19 cellular contexts compared by ENCODE assay signal in genomic region chr17:81016575-81016974, GRCh38. TPM values are rescaled to one million over a fixed set of nuclear protein-coding genes. Genes with fewer than 3 reads are reported as not detected.
DNase-seq lines count a peak whose midpoint lies in the region; ATAC-seq and TF ChIP-seq lines count a peak whose summit lies in the region.
"Had no signal": no experiment of that assay in that cellular context is flagged by ENCODE, and none has a peak within 500 bp of the region (broad histone marks: within the 10 kb centered on the region; RNA-seq: fewer than 3 reads in every experiment).

No MANE protein-coding gene starts in this region.

- no peak for ATAC-seq in activated CD8-positive, alpha-beta memory T cell treated with anti-CD3 and anti-CD28 coated beads, Interleukin-2, amount 10 ng/mL, durations not matched to agents 7 days and 5 days
- no peak for ATAC-seq in CD4-positive, CD25-positive, alpha-beta regulatory T cell (ENCODE audit: low read depth in 2 of 2)
- no peak for ATAC-seq in central memory CD8-positive, alpha-beta T cell (replicated peaks; ENCODE audit: extremely low read depth, poor library complexity, severe bottlenecking)
- ATAC-seq: GM23338 had no signal

- H3K36me3 ChIP-seq in CD4-positive, CD25-positive, alpha-beta regulatory T cell (ENCODE audit: control insufficient read depth, insufficient read depth, low read length) = no peaks in the 10 kb centered on the region
- H3K36me3 ChIP-seq: BE2C had no signal

- peaks cover 3 to 4% of the 10 kb centered on the region in 2 experiments for H3K9me3 ChIP-seq in CD4-positive, CD25-positive, alpha-beta regulatory T cell (ENCODE audit: control insufficient read depth in 2 of 2, low read length in 2 of 2)
- H3K9me3 ChIP-seq: BE2C had no signal

- H3K27ac Mint-ChIP-seq in activated CD8-positive, alpha-beta memory T cell treated with anti-CD3 and anti-CD28 coated beads, Interleukin-2, amount 10 ng/mL, durations not matched to agents 7 days and 5 days = peak overlapping the region; percentile 35
- H3K27ac Mint-ChIP-seq in CD4-positive, CD25-positive, alpha-beta regulatory T cell = peak overlapping the region; percentile 62 to 93 (median 86)
- H3K27ac Mint-ChIP-seq in IgD-negative memory B cell (no peak overlapping the region), endothelial cell (ENCODE audit: unreplicated experiment) (no peak overlapping the region)
- H3K27ac Mint-ChIP-seq in central memory CD8-positive, alpha-beta T cell (ENCODE audit: low read depth) = peak overlapping the region; percentile 29
- H3K27ac Mint-ChIP-seq: GM23338 had no signal

- DNase-seq in activated CD8-positive, alpha-beta memory T cell treated with anti-CD3 and anti-CD28 coated beads, Interleukin-2, amount 10 ng/mL, durations not matched to agents 7 days and 5 days = no peak
- no peak for DNase-seq in activated CD8-positive, alpha-beta memory T cell treated with anti-CD3 and anti-CD28 coated beads, Interleukin-2, amount 50 U/mL, for 4 hours
- DNase-seq in CD4-positive, CD25-positive, alpha-beta regulatory T cell = no peak
- no peak for DNase-seq in central memory CD8-positive, alpha-beta T cell (ENCODE audit: low spot score in 2 of 2)
- DNase-seq in NCI-H2196 treated with DMSO at 0.1 percent for 48 hours (lab: John Stamatoyannopoulos, UW; ENCODE audit: unreplicated experiment) = no peak
- DNase-seq in kidney glomerular epithelial cell (lab: John Stamatoyannopoulos, UW) = no peak
- DNase-seq in endothelial cell (ENCODE audit: low spot score) = no peak
- DNase-seq: ACHN, BE2C, EL, KG1, NCI-H1092, NCI-H1694, NCI-H2107, NCI-H69, PC-9 had no signal

- TF ChIP-seq CTCF in endothelial cell (IDR thresholded peaks at IDR 0.05; ENCODE audit: unreplicated experiment) = no peak

- H3K27ac ChIP-seq in CD4-positive, CD25-positive, alpha-beta regulatory T cell (ENCODE audit: insufficient read depth, low read length, poor library complexity, severe bottlenecking) = no peak overlapping the region
- H3K27ac ChIP-seq: HL-60, PC-9 had no signal

- no peak overlapping the region for H3K4me3 Mint-ChIP-seq in activated CD8-positive, alpha-beta memory T cell treated with anti-CD3 and anti-CD28 coated beads, Interleukin-2, amount 10 ng/mL, durations not matched to agents 7 days and 5 days
- H3K4me3 Mint-ChIP-seq in CD4-positive, CD25-positive, alpha-beta regulatory T cell = peak overlapping the region in 3 of 4 donors; percentile 46 to 66 (median 57)
- H3K4me3 Mint-ChIP-seq in IgD-negative memory B cell (peak overlapping the region in 3 of 4 donors; percentile 4 to 39 (median 12)), endothelial cell (ENCODE audit: unreplicated experiment) (no peak overlapping the region)
- no peak overlapping the region for H3K4me3 Mint-ChIP-seq in central memory CD8-positive, alpha-beta T cell
- H3K4me3 Mint-ChIP-seq: GM23338 had no signal

- H3K4me1 Mint-ChIP-seq in activated CD8-positive, alpha-beta memory T cell treated with anti-CD3 and anti-CD28 coated beads, Interleukin-2, amount 10 ng/mL, durations not matched to agents 7 days and 5 days = peaks cover 33% of the 10 kb centered on the region
- peaks cover 16 to 40% (median 24%) of the 10 kb centered on the region in 4 donors for H3K4me1 Mint-ChIP-seq in CD4-positive, CD25-positive, alpha-beta regulatory T cell
- H3K4me1 Mint-ChIP-seq in IgD-negative memory B cell (peaks cover 11 to 20% (median 12%) of the 10 kb centered on the region in 3 donors), endothelial cell (ENCODE audit: unreplicated experiment) (peaks cover 13% of the 10 kb centered on the region)
- peaks cover 20% of the 10 kb centered on the region for H3K4me1 Mint-ChIP-seq in central memory CD8-positive, alpha-beta T cell

- peaks cover 3% of the 10 kb centered on the region for H3K9me3 Mint-ChIP-seq in activated CD8-positive, alpha-beta memory T cell treated with anti-CD3 and anti-CD28 coated beads, Interleukin-2, amount 10 ng/mL, durations not matched to agents 7 days and 5 days (ENCODE audit: low read depth)
- peaks cover 0 to 10% (median 2%) of the 10 kb centered on the region in 7 donors for H3K9me3 Mint-ChIP-seq in CD4-positive, CD25-positive, alpha-beta regulatory T cell
- H3K9me3 Mint-ChIP-seq in IgD-negative memory B cell = peaks cover 0 to 10% (median 5%) of the 10 kb centered on the region in 3 donors
- H3K9me3 Mint-ChIP-seq in central memory CD8-positive, alpha-beta T cell = no peaks in the 10 kb centered on the region
- peaks cover 4% of the 10 kb centered on the region for H3K9me3 Mint-ChIP-seq in endothelial cell (ENCODE audit: unreplicated experiment)

- peaks cover 11% of the 10 kb centered on the region for H3K36me3 Mint-ChIP-seq in activated CD8-positive, alpha-beta memory T cell treated with anti-CD3 and anti-CD28 coated beads, Interleukin-2, amount 10 ng/mL, durations not matched to agents 7 days and 5 days
- H3K36me3 Mint-ChIP-seq in CD4-positive, CD25-positive, alpha-beta regulatory T cell = peaks cover 4% of the 10 kb centered on the region
- H3K36me3 Mint-ChIP-seq in IgD-negative memory B cell (peaks cover 5% of the 10 kb centered on the region), endothelial cell (ENCODE audit: low read depth, unreplicated experiment) (peaks cover 4% of the 10 kb centered on the region)
- peaks cover 2% of the 10 kb centered on the region for H3K36me3 Mint-ChIP-seq in central memory CD8-positive, alpha-beta T cell (ENCODE audit: insufficient read depth)

- H3K4me3 ChIP-seq in CD4-positive, CD25-positive, alpha-beta regulatory T cell (ENCODE audit: low read depth, low read length) = no peak overlapping the region
- H3K4me3 ChIP-seq: GM23338, PC-9 had no signal

- no peaks in the 10 kb centered on the region for H3K27me3 ChIP-seq in CD4-positive, CD25-positive, alpha-beta regulatory T cell (ENCODE audit: control insufficient read depth, insufficient read depth, low read length)
- H3K27me3 ChIP-seq: BE2C had no signal

- H3K27me3 Mint-ChIP-seq in activated CD8-positive, alpha-beta memory T cell treated with anti-CD3 and anti-CD28 coated beads, Interleukin-2, amount 10 ng/mL, durations not matched to agents 7 days and 5 days = no peaks in the 10 kb centered on the region
- no peaks in the 10 kb centered on the region for H3K27me3 Mint-ChIP-seq in CD4-positive, CD25-positive, alpha-beta regulatory T cell
- peaks cover 1% of the 10 kb centered on the region for H3K27me3 Mint-ChIP-seq in IgD-negative memory B cell
- H3K27me3 Mint-ChIP-seq in central memory CD8-positive, alpha-beta T cell = no peaks in the 10 kb centered on the region
- H3K27me3 Mint-ChIP-seq in endothelial cell (ENCODE audit: unreplicated experiment) = peaks cover 8% of the 10 kb centered on the region

- peaks cover 22% of the 10 kb centered on the region for H3K4me1 ChIP-seq in CD4-positive, CD25-positive, alpha-beta regulatory T cell (ENCODE audit: control insufficient read depth, insufficient read depth, low read length, poor library complexity, severe bottlenecking)
- H3K4me1 ChIP-seq: BE2C had no signal

- CTCF ChIA-PET in activated CD8-positive, alpha-beta memory T cell treated with anti-CD3 and anti-CD28 coated beads, Interleukin-2, amount 10 ng/mL, durations not matched to agents 7 days and 5 days (lab: Charles Lee) = interaction anchor here (12.6 kb wide), 1 partner anchor 87 kb away, joined by 135 read pairs; no protein-coding TSS in a partner anchor

RNA-seq across cellular contexts. Expression of gene BAIAP2, which starts 18.4 kb away (rescaled TPM):
- 1 to 10 TPM; 4.8 to 7.0 TPM for total RNA-seq in activated CD8-positive, alpha-beta memory T cell treated with anti-CD3 and anti-CD28 coated beads, Interleukin-2, amount 10 ng/mL, durations not matched to agents 7 days and 5 days
- 6.8 TPM for total RNA-seq in CD4-positive, CD25-positive, alpha-beta regulatory T cell
- 1 to 10 TPM; 1.5 to 3.8 (median 1.7) TPM for polyA plus RNA-seq in CD4-positive, CD25-positive, alpha-beta regulatory T cell
- polyA plus RNA-seq in IgD-negative memory B cell = 0.48 TPM
- total RNA-seq in endothelial cell (ENCODE audit: unreplicated experiment) = 67.8 TPM

RNA-seq across cellular contexts. Expression of gene CHMP6, which starts 24.9 kb away (rescaled TPM):
- total RNA-seq in activated CD8-positive, alpha-beta memory T cell treated with anti-CD3 and anti-CD28 coated beads, Interleukin-2, amount 10 ng/mL, durations not matched to agents 7 days and 5 days = 10 to 100 TPM; 29.8 to 34.6 TPM
- total RNA-seq in CD4-positive, CD25-positive, alpha-beta regulatory T cell = 25.5 TPM
- polyA plus RNA-seq in CD4-positive, CD25-positive, alpha-beta regulatory T cell = 10 to 100 TPM; 37.6 to 43.5 (median 39.8) TPM
- 30.2 TPM for polyA plus RNA-seq in IgD-negative memory B cell
- 34.3 TPM for total RNA-seq in endothelial cell (ENCODE audit: unreplicated experiment)

Comparison
In these comparisons a context has a peak if more than half of its experiments do, and no peak if none do; other contexts are left out.
1. H3K27ac Mint-ChIP-seq: peak in activated CD8-positive, alpha-beta memory T cell treated with anti-CD3 and anti-CD28 coated beads, Interleukin-2, amount 10 ng/mL, durations not matched to agents 7 days and 5 days (single experiment), CD4-positive, CD25-positive, alpha-beta regulatory T cell (3 of 3) and central memory CD8-positive, alpha-beta T cell (single experiment); none in IgD-negative memory B cell (0 of 3) and endothelial cell (single experiment).
2. H3K4me3 Mint-ChIP-seq: peak in CD4-positive, CD25-positive, alpha-beta regulatory T cell (3 of 4) and IgD-negative memory B cell (3 of 4); none in activated CD8-positive, alpha-beta memory T cell treated with anti-CD3 and anti-CD28 coated beads, Interleukin-2, amount 10 ng/mL, durations not matched to agents 7 days and 5 days (single experiment), central memory CD8-positive, alpha-beta T cell (single experiment) and endothelial cell (single experiment).